Comparison of ENCODE assay signal across 15 cellular contexts in the genomic region with DNA sequence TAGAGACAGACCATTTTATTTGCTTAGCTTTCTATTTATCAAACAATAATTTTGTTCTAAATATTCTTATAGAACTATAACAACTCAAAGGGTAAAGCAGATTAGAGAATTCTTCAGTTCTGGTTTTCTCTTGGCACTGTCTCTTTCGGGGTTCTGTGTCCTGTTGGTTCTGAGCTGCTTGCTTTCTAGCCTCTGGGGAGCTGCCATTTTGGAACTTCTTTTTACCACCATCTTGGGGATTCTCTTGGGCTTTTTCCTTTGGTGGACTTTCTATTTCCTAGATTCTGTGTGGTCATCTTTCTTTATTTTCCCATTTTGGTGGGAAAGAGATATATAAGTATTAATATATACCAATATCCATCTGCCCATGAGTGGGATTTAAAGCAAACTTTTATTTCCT. TPM values are rescaled to one million over a fixed set of nuclear protein-coding genes. Genes with fewer than 3 reads are reported as not detected.
A peak's percentile ranks its signal among the peaks of the same experiment; 100 is the strongest.
DNase-seq lines count a peak whose midpoint lies in the region; ATAC-seq and TF ChIP-seq lines count a peak whose summit lies in the region.
"Had no signal": no experiment of that assay in that cellular context is flagged by ENCODE, and none has a peak within 500 bp of the region (broad histone marks: within the 10 kb centered on the region; RNA-seq: fewer than 3 reads in every experiment).

No MANE protein-coding gene starts in this region.

- peak overlapping the region; percentile 14 to 36 for H3K27ac Mint-ChIP-seq in natural killer cell treated with Interleukin-12 subunit alpha and Interleukin-12 subunit beta and Interleukin-15 and Interleukin-18, amount 100 ng/mL, for 72 hours
- no peak overlapping the region for H3K27ac Mint-ChIP-seq in natural killer cell
- H3K27ac Mint-ChIP-seq in central memory CD8-positive, alpha-beta T cell (ENCODE audit: low read depth): peak overlapping the region; percentile 26
- peak overlapping the region; percentile 54 for H3K27ac Mint-ChIP-seq in osteocyte (ENCODE audit: unreplicated experiment)
- H3K27ac Mint-ChIP-seq: GM23338, H9 had no signal

- DNase-seq in natural killer cell treated with Interleukin-12 subunit alpha and Interleukin-12 subunit beta and Interleukin-15 and Interleukin-18, amount 100 ng/mL, for 72 hours (ENCODE audit: low spot score): no peak
- DNase-seq in natural killer cell (no peak), osteocyte (ENCODE audit: extremely low spot score, unreplicated experiment) (no peak), retina (no peak), middle frontal gyrus (ENCODE audit: extremely low spot score, low spot score) (no peak), NOMO-1 treated with DMSO at 0.1 percent for 48 hours (lab: John Stamatoyannopoulos, UW; ENCODE audit: unreplicated experiment) (no peak)
- DNase-seq in central memory CD8-positive, alpha-beta T cell (ENCODE audit: low spot score in 2 of 2): no peak
- DNase-seq: 8988T; BE2C; CD4-positive, alpha-beta memory T cell; DMS153; DMS79 treated with DMSO at 0.1 percent for 48 hours; EL; H9 had no signal

- no peak for ATAC-seq in natural killer cell treated with Interleukin-12 subunit alpha and Interleukin-12 subunit beta and Interleukin-15 and Interleukin-18, amount 100 ng/mL, for 72 hours
- ATAC-seq in natural killer cell: no peak
- no peak for ATAC-seq in central memory CD8-positive, alpha-beta T cell (replicated peaks; ENCODE audit: extremely low read depth, poor library complexity, severe bottlenecking)
- ATAC-seq: GM23338 had no signal

- peaks cover 4% of the 10 kb centered on the region for H3K9me3 Mint-ChIP-seq in natural killer cell treated with Interleukin-12 subunit alpha and Interleukin-12 subunit beta and Interleukin-15 and Interleukin-18, amount 100 ng/mL, for 72 hours
- H3K9me3 Mint-ChIP-seq in natural killer cell (no peaks in the 10 kb centered on the region), osteocyte (ENCODE audit: unreplicated experiment) (no peaks in the 10 kb centered on the region)
- H3K9me3 Mint-ChIP-seq in central memory CD8-positive, alpha-beta T cell: no peaks in the 10 kb centered on the region

- TF ChIP-seq CTCF in natural killer cell (IDR thresholded peaks at IDR 0.05): no peak
- TF ChIP-seq CTCF in osteocyte (IDR thresholded peaks at IDR 0.05): no peak

- intact Hi-C loops in natural killer cell (cut with micrococcal nuclease): no loop called here

- H3K27me3 Mint-ChIP-seq in natural killer cell treated with Interleukin-12 subunit alpha and Interleukin-12 subunit beta and Interleukin-15 and Interleukin-18, amount 100 ng/mL, for 72 hours: no peaks in the 10 kb centered on the region
- H3K27me3 Mint-ChIP-seq in natural killer cell (ENCODE audit: low read depth in 2 of 2): no peaks in the 10 kb centered on the region
- no peaks in the 10 kb centered on the region for H3K27me3 Mint-ChIP-seq in central memory CD8-positive, alpha-beta T cell
- no peaks in the 10 kb centered on the region for H3K27me3 Mint-ChIP-seq in osteocyte (ENCODE audit: unreplicated experiment)
- H3K27me3 Mint-ChIP-seq: CD4-positive, alpha-beta memory T cell had no signal

- H3K36me3 Mint-ChIP-seq in natural killer cell treated with Interleukin-12 subunit alpha and Interleukin-12 subunit beta and Interleukin-15 and Interleukin-18, amount 100 ng/mL, for 72 hours: peaks cover 13% of the 10 kb centered on the region
- no peaks in the 10 kb centered on the region for H3K36me3 Mint-ChIP-seq in natural killer cell
- H3K36me3 Mint-ChIP-seq in central memory CD8-positive, alpha-beta T cell (ENCODE audit: insufficient read depth): peaks cover 2% of the 10 kb centered on the region
- H3K36me3 Mint-ChIP-seq in osteocyte (ENCODE audit: unreplicated experiment): peaks cover 7% of the 10 kb centered on the region

- peaks cover 37 to 49% of the 10 kb centered on the region in 2 donors for H3K4me1 Mint-ChIP-seq in natural killer cell treated with Interleukin-12 subunit alpha and Interleukin-12 subunit beta and Interleukin-15 and Interleukin-18, amount 100 ng/mL, for 72 hours (ENCODE audit: low read depth in 2 of 2)
- H3K4me1 Mint-ChIP-seq in natural killer cell (peaks cover 33 to 37% of the 10 kb centered on the region in 2 donors), osteocyte (ENCODE audit: unreplicated experiment) (peaks cover 39% of the 10 kb centered on the region)
- H3K4me1 Mint-ChIP-seq in central memory CD8-positive, alpha-beta T cell: peaks cover 40% of the 10 kb centered on the region

- H3K4me3 Mint-ChIP-seq in natural killer cell treated with Interleukin-12 subunit alpha and Interleukin-12 subunit beta and Interleukin-15 and Interleukin-18, amount 100 ng/mL, for 72 hours: no peak overlapping the region
- H3K4me3 Mint-ChIP-seq in natural killer cell (no peak overlapping the region), osteocyte (ENCODE audit: unreplicated experiment) (no peak overlapping the region)
- H3K4me3 Mint-ChIP-seq in central memory CD8-positive, alpha-beta T cell: no peak overlapping the region
- H3K4me3 Mint-ChIP-seq: CD4-positive, alpha-beta memory T cell; GM23338; H9 had no signal

RNA-seq across cellular contexts. Expression of gene SIPA1L1, which starts 54.7 kb away (rescaled TPM):
- total RNA-seq in natural killer cell treated with Interleukin-12 subunit alpha and Interleukin-12 subunit beta and Interleukin-15 and Interleukin-18, amount 100 ng/mL, for 72 hours: 10 to 100 TPM; 54.6 to 69.5 TPM
- total RNA-seq in natural killer cell (10 to 100 TPM; 43.6 to 61.7 (median 45.3) TPM), osteocyte (65.0 and 67.4 TPM in 2 replicates)

Comparison
In these comparisons a context has a peak if more than half of its experiments do, and no peak if none do; other contexts are left out.
1. H3K27ac Mint-ChIP-seq: peak in natural killer cell treated with Interleukin-12 subunit alpha and Interleukin-12 subunit beta and Interleukin-15 and Interleukin-18, amount 100 ng/mL, for 72 hours (2 of 2), central memory CD8-positive, alpha-beta T cell (single experiment) and osteocyte (single experiment); none in natural killer cell (0 of 2).